In the genomic region with DNA sequence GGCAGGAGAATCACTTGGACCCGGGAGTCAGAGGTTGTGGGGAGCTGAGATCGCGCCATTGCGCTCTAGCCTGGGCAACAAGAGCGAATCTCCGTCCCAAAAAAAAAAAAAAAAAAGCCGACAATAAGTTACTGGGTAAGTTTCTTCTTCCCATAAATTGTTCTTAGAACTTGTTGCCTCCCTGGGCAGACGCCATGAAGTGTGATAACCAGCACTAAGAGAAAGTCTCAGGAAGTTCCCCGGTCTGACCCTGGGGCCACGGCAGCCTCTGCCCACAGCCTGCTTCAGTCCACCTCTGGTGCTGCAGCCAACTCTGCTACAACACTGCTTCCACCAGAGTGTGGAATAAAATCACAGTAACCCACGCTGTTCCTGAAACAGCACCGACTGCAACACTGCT, we compare ENCODE assay signal across 32 cellular contexts. TPM values are rescaled to one million over a fixed set of nuclear protein-coding genes. Genes with fewer than 3 reads are reported as not detected.
A peak's percentile ranks its signal among the peaks of the same experiment; 100 is the strongest.
DNase-seq lines count a peak whose midpoint lies in the region; ATAC-seq and TF ChIP-seq lines count a peak whose summit lies in the region.
"Had no signal": no experiment of that assay in that cellular context is flagged by ENCODE, and none has a peak within 500 bp of the region (broad histone marks: within the 10 kb centered on the region; RNA-seq: fewer than 3 reads in every experiment).

No MANE protein-coding gene starts in this region.

- H3K18ac ChIP-seq in trophoblast cell (ENCODE audit: low read length), result no peak overlapping the region
- no peak overlapping the region for H3K18ac ChIP-seq in mesendoderm (ENCODE audit: low read length)

- no peak overlapping the region for H2AK5ac ChIP-seq in trophoblast cell (ENCODE audit: low read length)
- no peak overlapping the region for H2AK5ac ChIP-seq in mesendoderm (ENCODE audit: low read length)

- H3K4ac ChIP-seq in trophoblast cell (ENCODE audit: low read depth, low read length), result peak overlapping the region; percentile 71
- no peak overlapping the region for H3K4ac ChIP-seq in mesendoderm (ENCODE audit: low read depth, low read length)

- DNase-seq in CD14-positive monocyte (ENCODE audit: low spot score), result no peak
- no peak for DNase-seq in trophoblast cell
- DNase-seq in NCI-H146 treated with DMSO at 0.1 percent for 48 hours (lab: John Stamatoyannopoulos, UW; ENCODE audit: unreplicated experiment), result no peak
- no peak for DNase-seq in mesendoderm
- DNase-seq: activated CD4-positive, alpha-beta memory T cell treated with anti-CD3 and anti-CD28 coated beads, Interleukin-2, amount 10 ng/mL, durations not matched to agents 7 days and 5 days; activated CD4-positive, CD25-positive, alpha-beta regulatory T cell treated with anti-CD3 and anti-CD28 coated beads, Interleukin-2, amount 50 U/mL, for 72 hours; activated CD8-positive, alpha-beta memory T cell treated with anti-CD3 and anti-CD28 coated beads, Interleukin-2, amount 50 U/mL, for 4 hours; activated naive CD4-positive, alpha-beta T cell treated with Interleukin-2 at 50 U/mL for 16 hours; CD4-positive, alpha-beta memory T cell; dermis blood vessel endothelial cell; foreskin fibroblast; HCEC 1CT; islet precursor cell; naive thymus-derived CD4-positive, alpha-beta T cell; NCI-H1092; NCI-H187; NCI-H510A; OCI-M1; stimulated activated CD4-positive, alpha-beta T cell treated with anti-CD3 and anti-CD28 coated beads, Interleukin-15, amount 100 ng/mL, for 24 hours; stimulated activated CD4-positive, alpha-beta T cell treated with anti-CD3 and anti-CD28 coated beads, Interleukin-4, amount 100 ng/mL, for 4 hours; upper lobe of left lung had no signal

- no peak overlapping the region for H3K14ac ChIP-seq in trophoblast cell (ENCODE audit: low read length)

- no peak overlapping the region for H4K12ac ChIP-seq in trophoblast cell (ENCODE audit: low read depth, low read length)

- H2BK12ac ChIP-seq in trophoblast cell (ENCODE audit: low read length), result no peak overlapping the region

- H2AFZ ChIP-seq in OCI-LY1 (ENCODE audit: low read length) (no peak overlapping the region), trophoblast cell (ENCODE audit: insufficient read depth, low read length, poor library complexity) (no peak overlapping the region)

- peaks cover 0 to 2% (median 0%) of the 10 kb centered on the region in 7 donors for H3K9me3 Mint-ChIP-seq in CD14-positive monocyte
- H3K9me3 Mint-ChIP-seq in dendritic cell treated with granulocyte-macrophage colony-stimulating factor and Interleukin-4, amounts not matched to agents 40 ng/mL and 50 ng/mL, for 4 days, result no peaks in the 10 kb centered on the region
- H3K9me3 Mint-ChIP-seq: activated CD4-positive, alpha-beta memory T cell treated with anti-CD3 and anti-CD28 coated beads, Interleukin-2, amount 10 ng/mL, durations not matched to agents 7 days and 5 days; activated T-helper 1 cell treated with anti-CD3 and anti-CD28 coated beads, Interleukin-12 subunit alpha, Interleukin-12 subunit beta, Interleukin-2, Interleukin-4 antibody, amounts not matched to agents 30 ng/mL and 10 ng/mL and 1 ng/mL, durations not matched to agents 14 hours and 24 hours and 36 hours; mesothelial cell of epicardium; naive thymus-derived CD4-positive, alpha-beta T cell; T-helper 1 cell treated with Interleukin-12 subunit alpha and Interleukin-12 subunit beta and Interleukin-4 antibody, amounts not matched to agents 30 μg/mL and 1 μg/mL, for 36 hours had no signal

- peak overlapping the region; percentile 16 to 51 for H3K4me3 Mint-ChIP-seq in CD14-positive monocyte
- H3K4me3 Mint-ChIP-seq in dendritic cell treated with granulocyte-macrophage colony-stimulating factor and Interleukin-4, amounts not matched to agents 40 ng/mL and 50 ng/mL, for 4 days, result peak overlapping the region; percentile 26
- H3K4me3 Mint-ChIP-seq: activated CD4-positive, alpha-beta memory T cell treated with anti-CD3 and anti-CD28 coated beads, Interleukin-2, amount 10 ng/mL, durations not matched to agents 7 days and 5 days; activated T-helper 1 cell treated with anti-CD3 and anti-CD28 coated beads, Interleukin-12 subunit alpha, Interleukin-12 subunit beta, Interleukin-2, Interleukin-4 antibody, amounts not matched to agents 30 ng/mL and 10 ng/mL and 1 ng/mL, durations not matched to agents 14 hours and 24 hours and 36 hours; mesothelial cell of epicardium; T-helper 1 cell treated with Interleukin-12 subunit alpha and Interleukin-12 subunit beta and Interleukin-4 antibody, amounts not matched to agents 30 μg/mL and 1 μg/mL, for 36 hours had no signal

- no CpG with 5 or more reads among the region's 12 CpGs for WGBS in trophoblast cell (ENCODE audit: extremely low coverage, insufficient coverage, insufficient read length)
- no CpG with 5 or more reads among the region's 12 CpGs for WGBS in mesendoderm (ENCODE audit: extremely low coverage, insufficient coverage, low lambda C conversion rate)

- H3K79me2 ChIP-seq in OCI-LY1 (ENCODE audit: insufficient read depth, low read length) (no peaks in the 10 kb centered on the region), trophoblast cell (ENCODE audit: control insufficient read depth, insufficient read depth, low read length, poor library complexity) (peaks cover 49% of the 10 kb centered on the region), mesendoderm (ENCODE audit: control insufficient read depth, insufficient read depth, low read length) (peaks cover 82% of the 10 kb centered on the region)

- no peak overlapping the region for H3K56ac ChIP-seq in mesendoderm (ENCODE audit: low read length)

- peaks cover 80% of the 10 kb centered on the region for H3K4me1 Mint-ChIP-seq in CD14-positive monocyte
- H3K4me1 Mint-ChIP-seq in dendritic cell treated with granulocyte-macrophage colony-stimulating factor and Interleukin-4, amounts not matched to agents 40 ng/mL and 50 ng/mL, for 4 days (ENCODE audit: low read depth), result peaks cover 85% of the 10 kb centered on the region

- H2BK120ac ChIP-seq in trophoblast cell (ENCODE audit: insufficient read depth, low read length, poor library complexity) (no peak overlapping the region), mesendoderm (ENCODE audit: low read depth, low read length) (no peak overlapping the region)

- H3K4me2 ChIP-seq in OCI-LY1 (ENCODE audit: low read length) (peak overlapping the region; percentile 53; the same call in 1 of the 2 replicates), trophoblast cell (ENCODE audit: low read length) (no peak overlapping the region), mesendoderm (ENCODE audit: low read length) (no peak overlapping the region)

- H2BK5ac ChIP-seq in trophoblast cell (ENCODE audit: low read depth, low read length, poor library complexity), result no peak overlapping the region
- no peak overlapping the region for H2BK5ac ChIP-seq in mesendoderm (ENCODE audit: low read length)

- no peaks in the 10 kb centered on the region for H3K9me2 ChIP-seq in OCI-LY1 (ENCODE audit: low read depth, low read length)

- H3K4me1 ChIP-seq in OCI-LY1 (ENCODE audit: insufficient read depth, low read length, severe bottlenecking) (peaks cover 30% of the 10 kb centered on the region), trophoblast cell (ENCODE audit: control insufficient read depth in 1 of 2, insufficient read depth in 2 of 2, low read length in 2 of 2) (peaks cover 4 to 5% of the 10 kb centered on the region in 2 experiments), mesendoderm (ENCODE audit: control insufficient read depth, low read depth, low read length) (peaks cover 4% of the 10 kb centered on the region)

- no peak for ATAC-seq in HG03097 (IDR thresholded peaks at IDR 0.05; ENCODE audit: low FRiP score, unreplicated experiment)
- no peak for ATAC-seq in SK-N-SH treated with all-trans-retinoic acid at 6 μM for 48 hours
- ATAC-seq: K562; naive thymus-derived CD4-positive, alpha-beta T cell had no signal

- H3K79me1 ChIP-seq in trophoblast cell (ENCODE audit: low read length), result no peaks in the 10 kb centered on the region
- H3K79me1 ChIP-seq in mesendoderm (ENCODE audit: low read length), result peaks cover 21% of the 10 kb centered on the region

- H3K9me3 ChIP-seq in OCI-LY1 (ENCODE audit: low read length), result no peaks in the 10 kb centered on the region
- no peaks in the 10 kb centered on the region for H3K9me3 ChIP-seq in trophoblast cell (ENCODE audit: insufficient read depth, low read depth, low read length)
- H3K9me3 ChIP-seq: esophagus muscularis mucosa, upper lobe of left lung had no signal

- no peak overlapping the region for H4K91ac ChIP-seq in trophoblast cell (ENCODE audit: low read depth, low read length)

- peaks cover 5% of the 10 kb centered on the region; the same call in 1 of the 2 replicates for H3F3A ChIP-seq in OCI-LY1 (ENCODE audit: insufficient read depth, low read length)

- H3K27ac Mint-ChIP-seq in CD14-positive monocyte, result peak overlapping the region; percentile 99 to 100 (median 100)
- H3K27ac Mint-ChIP-seq in dendritic cell treated with granulocyte-macrophage colony-stimulating factor and Interleukin-4, amounts not matched to agents 40 ng/mL and 50 ng/mL, for 4 days, result peak overlapping the region; percentile 97
- H3K27ac Mint-ChIP-seq: activated CD4-positive, alpha-beta memory T cell treated with anti-CD3 and anti-CD28 coated beads, Interleukin-2, amount 10 ng/mL, durations not matched to agents 7 days and 5 days; activated T-helper 1 cell treated with anti-CD3 and anti-CD28 coated beads, Interleukin-12 subunit alpha, Interleukin-12 subunit beta, Interleukin-2, Interleukin-4 antibody, amounts not matched to agents 30 ng/mL and 10 ng/mL and 1 ng/mL, durations not matched to agents 14 hours and 24 hours and 36 hours; mesothelial cell of epicardium; T-helper 1 cell treated with Interleukin-12 subunit alpha and Interleukin-12 subunit beta and Interleukin-4 antibody, amounts not matched to agents 30 μg/mL and 1 μg/mL, for 36 hours had no signal

- no peaks in the 10 kb centered on the region for H3K27me3 ChIP-seq in OCI-LY1 (ENCODE audit: insufficient read depth, low read length)
- no peaks in the 10 kb centered on the region for H3K27me3 ChIP-seq in trophoblast cell (ENCODE audit: insufficient read depth, low read length)
- no peaks in the 10 kb centered on the region for H3K27me3 ChIP-seq in mesendoderm (ENCODE audit: insufficient read depth, low read length, poor library complexity)
- H3K27me3 ChIP-seq: esophagus muscularis mucosa, upper lobe of left lung had no signal

- peaks cover 0 to 5% (median 0%) of the 10 kb centered on the region in 3 donors for H3K27me3 Mint-ChIP-seq in CD14-positive monocyte (ENCODE audit: low read depth in 3 of 3)
- H3K27me3 Mint-ChIP-seq in dendritic cell treated with granulocyte-macrophage colony-stimulating factor and Interleukin-4, amounts not matched to agents 40 ng/mL and 50 ng/mL, for 4 days, result no peaks in the 10 kb centered on the region
- H3K27me3 Mint-ChIP-seq: activated CD4-positive, alpha-beta memory T cell treated with anti-CD3 and anti-CD28 coated beads, Interleukin-2, amount 10 ng/mL, durations not matched to agents 7 days and 5 days; CD4-positive, alpha-beta memory T cell; naive thymus-derived CD4-positive, alpha-beta T cell had no signal

- H2BK15ac ChIP-seq in mesendoderm (replicated peaks; ENCODE audit: low read depth), result no peak overlapping the region

- no peaks in the 10 kb centered on the region for H4K20me1 ChIP-seq in OCI-LY1 (ENCODE audit: insufficient read depth, low read length)

- H3K4me3 ChIP-seq in OCI-LY1 (ENCODE audit: low read depth, low read length, poor library complexity, severe bottlenecking), result no peak overlapping the region
- H3K4me3 ChIP-seq in trophoblast cell (ENCODE audit: low read depth, low read length), result no peak overlapping the region
- H3K4me3 ChIP-seq in mesendoderm (ENCODE audit: low read length), result no peak overlapping the region
- H3K4me3 ChIP-seq: esophagus muscularis mucosa, K562, SK-N-MC, upper lobe of left lung had no signal

- H3K23ac ChIP-seq in trophoblast cell (ENCODE audit: low read length) (no peak overlapping the region), mesendoderm (ENCODE audit: low read length) (no peak overlapping the region)

- no peak for TF ChIP-seq CTCF in CD14-positive monocyte (IDR thresholded peaks at IDR 0.05)
- no peak for TF ChIP-seq CTCF in OCI-LY1 (IDR thresholded peaks at IDR 0.05; ENCODE audit: low read length)

- intact Hi-C loops in CD14-positive monocyte (cut with micrococcal nuclease), result no loop called here
- intact Hi-C loops in dendritic cell treated with granulocyte-macrophage colony-stimulating factor and Interleukin-4, amounts not matched to agents 40 ng/mL and 50 ng/mL, for 4 days (cut with micrococcal nuclease), result loop anchor here (10.0 kb wide), 1 partner anchor 90 kb away; no protein-coding TSS in a partner anchor

- no peak overlapping the region for H4K8ac ChIP-seq in trophoblast cell (ENCODE audit: low read depth, low read length)
- H4K8ac ChIP-seq in mesendoderm (ENCODE audit: low read depth, low read length), result no peak overlapping the region

- H3K36me3 ChIP-seq in OCI-LY1 (ENCODE audit: insufficient read depth, low read length), result no peaks in the 10 kb centered on the region
- H3K36me3 ChIP-seq in trophoblast cell (ENCODE audit: control insufficient read depth in 1 of 2, insufficient read depth in 2 of 2, low read length in 2 of 2), result peaks cover 51 to 52% of the 10 kb centered on the region in 2 experiments
- H3K36me3 ChIP-seq in mesendoderm (ENCODE audit: control insufficient read depth, insufficient read depth, low read length), result peaks cover 2% of the 10 kb centered on the region

- H4K5ac ChIP-seq in mesendoderm (ENCODE audit: low read length), result no peak overlapping the region

- H3K9ac ChIP-seq in OCI-LY1 (ENCODE audit: low read length), result no peak overlapping the region
- no peak overlapping the region for H3K9ac ChIP-seq in trophoblast cell (ENCODE audit: low read length)
- H3K9ac ChIP-seq in mesendoderm (ENCODE audit: low read length), result no peak overlapping the region

- peaks cover 45 to 50% of the 10 kb centered on the region in 2 donors for H3K36me3 Mint-ChIP-seq in CD14-positive monocyte
- H3K36me3 Mint-ChIP-seq in dendritic cell treated with granulocyte-macrophage colony-stimulating factor and Interleukin-4, amounts not matched to agents 40 ng/mL and 50 ng/mL, for 4 days (ENCODE audit: low read depth), result peaks cover 55% of the 10 kb centered on the region

- H3K27ac ChIP-seq in OCI-LY1 (ENCODE audit: low read depth, low read length, poor library complexity, severe bottlenecking) (peak overlapping the region; percentile 62), trophoblast cell (ENCODE audit: low read depth, low read length) (no peak overlapping the region), mesendoderm (ENCODE audit: low read depth, low read length) (no peak overlapping the region)
- H3K27ac ChIP-seq: SK-N-MC had no signal

RNA-seq across cellular contexts. Expression of a gene that starts 19.1 kb away (rescaled TPM):
- polyA plus RNA-seq in CD14-positive monocyte, result 10 to 100 TPM; 34.1 to 34.8 TPM
- polyA plus RNA-seq in trophoblast cell (2013), result 199 and 206 TPM in 2 replicates
- 135 TPM for polyA plus RNA-seq in mesendoderm (2013, experiment 1 of 2)
- polyA plus RNA-seq in mesendoderm (2013, experiment 2 of 2), result 132 TPM

RNA-seq across cellular contexts. Expression of a gene that starts 59.4 kb away (rescaled TPM):
- polyA plus RNA-seq in CD14-positive monocyte, result not detected
- polyA plus RNA-seq in trophoblast cell (2013), result 0.11 TPM in 2 replicates
- 0.15 TPM for polyA plus RNA-seq in mesendoderm (2013, experiment 1 of 2)
- 0.11 TPM for polyA plus RNA-seq in mesendoderm (2013, experiment 2 of 2)
- polyA plus RNA-seq: CD4-positive, alpha-beta memory T cell; K562; liver; naive thymus-derived CD4-positive, alpha-beta T cell had no signal
